Comparison of ENCODE assay signal across 19 cellular contexts in the genomic region with DNA sequence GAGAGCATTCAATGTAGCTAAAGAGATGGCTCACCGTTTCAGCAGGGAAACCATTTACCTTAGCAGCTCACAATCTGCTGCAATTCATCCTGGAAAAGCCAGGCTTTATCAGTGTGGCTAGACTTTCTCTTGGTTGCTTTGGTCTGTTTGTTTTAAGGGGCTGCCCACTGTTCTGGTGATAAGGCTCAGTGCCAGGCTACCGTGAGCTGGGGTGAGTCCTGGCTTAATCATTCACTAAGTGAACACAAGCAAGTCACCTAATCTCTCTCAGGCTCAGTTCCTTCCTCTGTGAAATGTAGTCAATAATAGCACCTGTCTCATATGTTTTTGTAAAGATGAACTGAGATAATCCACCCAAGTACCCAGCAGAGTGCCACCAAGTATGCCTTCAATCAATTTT.
"Had no signal": no experiment of that assay in that cellular context is flagged by ENCODE, and none has a peak within 500 bp of the region (broad histone marks: within the 10 kb centered on the region; RNA-seq: fewer than 3 reads in every experiment).

No MANE protein-coding gene starts in this region.

- DNase-seq: activated B cell treated with CpG ODN at 0.5 μM for 24 hours; activated CD4-positive, alpha-beta T cell treated with anti-CD3 and anti-CD28 coated beads for 36 hours; activated CD4-positive, alpha-beta T cell treated with anti-CD3 and anti-CD28 coated beads, Interleukin-2, amount 50 U/mL, for 4 hours; activated CD8-positive, alpha-beta memory T cell treated with anti-CD3 and anti-CD28 coated beads, Interleukin-2, amount 50 U/mL, for 48 hours; activated effector memory CD4-positive, alpha-beta T cell treated with Interleukin-2 at 50 U/mL for 16 hours; activated naive CD4-positive, alpha-beta T cell treated with anti-CD3 and anti-CD28 coated beads for 36 hours; activated naive CD8-positive, alpha-beta T cell treated with anti-CD3 and anti-CD28 coated beads, Interleukin-2, amount 10 ng/mL, durations not matched to agents 7 days and 5 days; activated T-cell treated with anti-CD3 and anti-CD28 coated beads, Interleukin-2, amount 50 U/mL, for 48 hours; amniotic stem cell; cerebellar nuclear complex; cortex of kidney; heart left ventricle; left ventricle myocardium superior; naive B cell; stimulated activated CD4-positive, alpha-beta T cell treated with anti-CD3 and anti-CD28 coated beads, Interleukin-1b, Interleukin-23, amount 100 ng/mL, for 48 hours; T1000; tibial artery had no signal

- H3K27ac ChIP-seq: epithelial cell of prostate, heart left ventricle, prostate gland, tibial artery had no signal

- H3K4me1 ChIP-seq: heart left ventricle, prostate gland, tibial artery had no signal

- ATAC-seq: activated CD4-positive, alpha-beta T cell treated with anti-CD3 and anti-CD28 coated beads for 36 hours; left ventricle myocardium superior had no signal

- H3K36me3 ChIP-seq: heart left ventricle, prostate gland, tibial artery had no signal

- H3K27me3 ChIP-seq: tibial artery had no signal

- H3K4me3 ChIP-seq: heart left ventricle, prostate gland, tibial artery had no signal

- H3K9me3 ChIP-seq: prostate gland had no signal
